Comparison of ENCODE assay signal across 22 cellular contexts in the genomic region with DNA sequence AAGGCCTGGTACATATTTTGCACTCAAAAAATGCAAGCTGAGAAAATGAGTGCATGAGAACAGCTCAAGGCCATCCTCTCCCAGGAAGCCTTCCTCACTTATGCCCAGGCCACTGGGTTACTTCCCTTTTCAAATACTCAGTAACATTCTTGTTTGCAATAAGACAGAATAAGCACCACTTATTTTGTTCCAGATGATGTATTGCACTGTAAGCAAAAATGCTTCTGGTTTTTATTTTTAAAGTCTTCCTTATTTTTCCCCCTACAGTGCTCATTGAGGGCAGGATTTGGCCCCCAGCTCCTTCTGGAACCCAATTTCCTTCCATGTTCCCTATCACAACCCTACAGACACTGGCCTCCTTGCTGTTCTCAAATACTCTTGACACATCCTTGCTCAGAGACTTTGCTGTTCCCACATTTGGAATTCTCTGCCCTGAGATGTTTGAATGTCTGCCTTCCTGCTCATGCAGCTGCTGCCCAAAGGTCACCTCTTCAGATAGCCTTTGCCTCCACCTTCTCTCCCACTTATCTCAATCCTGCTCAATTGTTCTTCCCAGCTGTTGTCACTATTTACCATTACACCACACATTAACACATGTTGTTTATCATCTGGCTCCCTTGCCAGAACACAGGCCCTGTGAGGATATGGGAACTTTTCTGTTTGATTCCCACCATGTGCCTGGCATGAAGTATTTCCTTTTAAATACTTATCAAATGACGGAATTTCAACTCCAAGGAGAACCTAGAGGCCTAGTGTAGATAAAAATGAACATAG. TPM values are rescaled to one million over a fixed set of nuclear protein-coding genes. Genes with fewer than 3 reads are reported as not detected.
"Had no signal": no experiment of that assay in that cellular context is flagged by ENCODE, and none has a peak within 500 bp of the region (broad histone marks: within the 10 kb centered on the region; RNA-seq: fewer than 3 reads in every experiment).

No MANE protein-coding gene starts in this region.

- ATAC-seq: activated naive CD4-positive, alpha-beta T cell treated with anti-CD3 and anti-CD28 coated beads, Interleukin-2, amount 50 U/mL, for 72 hours; activated T-cell treated with anti-CD3 and anti-CD28 coated beads, Interleukin-2, amount 50 U/mL, for 4 hours; gastroesophageal sphincter; naive thymus-derived CD4-positive, alpha-beta T cell; upper lobe of right lung had no signal

- H3K27ac ChIP-seq: gastroesophageal sphincter, heart right ventricle, ovary, sigmoid colon, stomach, testis, upper lobe of right lung had no signal

- H3K27me3 ChIP-seq: gastroesophageal sphincter, heart right ventricle, ovary, sigmoid colon, stomach, testis, upper lobe of right lung had no signal

- H3K36me3 Mint-ChIP-seq: activated CD4-positive, alpha-beta memory T cell treated with anti-CD3 and anti-CD28 coated beads for 36 hours; brain had no signal

- H3K27me3 Mint-ChIP-seq: activated CD4-positive, alpha-beta memory T cell treated with anti-CD3 and anti-CD28 coated beads for 36 hours; brain; central memory CD8-positive, alpha-beta T cell; naive thymus-derived CD4-positive, alpha-beta T cell had no signal

- H3K4me1 Mint-ChIP-seq: brain had no signal

- H3K4me3 ChIP-seq: gastroesophageal sphincter, heart right ventricle, lung, ovary, sigmoid colon, stomach, testis, upper lobe of right lung had no signal

- DNase-seq: activated CD4-positive, alpha-beta memory T cell treated with anti-CD3 and anti-CD28 coated beads for 36 hours; activated CD4-positive, CD25-positive, alpha-beta regulatory T cell treated with anti-CD3 and anti-CD28 coated beads, Interleukin-2, amount 50 U/mL, for 72 hours; activated effector memory CD4-positive, alpha-beta T cell treated with anti-CD3 and anti-CD28 coated beads, Interleukin-2, amount 50 U/mL, for 16 hours; activated T-cell treated with anti-CD3 and anti-CD28 coated beads, Interleukin-2, amount 50 U/mL, for 4 hours; amygdala; effector CD8-positive, alpha-beta T cell; heart right ventricle; naive thymus-derived CD4-positive, alpha-beta T cell; ovary; sigmoid colon; stimulated activated CD4-positive, alpha-beta T cell treated with anti-CD3 and anti-CD28 coated beads, Interleukin-12 subunit alpha, Interleukin-12 subunit beta, amount 100 ng/mL, for 4 hours; stimulated activated CD4-positive, alpha-beta T cell treated with anti-CD3 and anti-CD28 coated beads, Interleukin-2, amount 100 ng/mL, for 24 hours; stomach; T-helper 1 cell; T1000; testis; upper lobe of right lung had no signal

- H3K27ac Mint-ChIP-seq: activated CD4-positive, alpha-beta memory T cell treated with anti-CD3 and anti-CD28 coated beads for 36 hours; activated naive CD4-positive, alpha-beta T cell treated with anti-CD3 and anti-CD28 coated beads, Interleukin-2, amount 50 U/mL, for 72 hours; brain; naive thymus-derived CD4-positive, alpha-beta T cell had no signal

- H3K4me3 Mint-ChIP-seq: activated CD4-positive, alpha-beta memory T cell treated with anti-CD3 and anti-CD28 coated beads for 36 hours; activated T-cell treated with anti-CD3 and anti-CD28 coated beads, Interleukin-2, amount 50 U/mL, for 4 hours; brain; central memory CD8-positive, alpha-beta T cell; naive thymus-derived CD4-positive, alpha-beta T cell had no signal

- H3K9me3 Mint-ChIP-seq: activated CD4-positive, alpha-beta memory T cell treated with anti-CD3 and anti-CD28 coated beads for 36 hours; activated naive CD4-positive, alpha-beta T cell treated with anti-CD3 and anti-CD28 coated beads, Interleukin-2, amount 50 U/mL, for 72 hours; activated T-cell treated with anti-CD3 and anti-CD28 coated beads, Interleukin-2, amount 50 U/mL, for 4 hours; brain; central memory CD8-positive, alpha-beta T cell had no signal

- H3K4me1 ChIP-seq: gastroesophageal sphincter, heart right ventricle, sigmoid colon, stomach, testis, upper lobe of right lung had no signal

- H3K9me3 ChIP-seq: gastroesophageal sphincter, heart right ventricle, ovary, sigmoid colon, stomach, testis, upper lobe of right lung had no signal

- H3K36me3 ChIP-seq: gastroesophageal sphincter, heart right ventricle, ovary, sigmoid colon, stomach, upper lobe of right lung had no signal

RNA-seq across cellular contexts. Expression of gene IFNG, which starts 49.9 kb away (rescaled TPM):
- total RNA-seq: gastroesophageal sphincter, sigmoid colon, stomach, testis, upper lobe of right lung had no signal
- polyA plus RNA-seq: heart right ventricle; naive thymus-derived CD4-positive, alpha-beta T cell; stomach had no signal
